Comparison of ENCODE assay signal across 8 cellular contexts in the genomic region with DNA sequence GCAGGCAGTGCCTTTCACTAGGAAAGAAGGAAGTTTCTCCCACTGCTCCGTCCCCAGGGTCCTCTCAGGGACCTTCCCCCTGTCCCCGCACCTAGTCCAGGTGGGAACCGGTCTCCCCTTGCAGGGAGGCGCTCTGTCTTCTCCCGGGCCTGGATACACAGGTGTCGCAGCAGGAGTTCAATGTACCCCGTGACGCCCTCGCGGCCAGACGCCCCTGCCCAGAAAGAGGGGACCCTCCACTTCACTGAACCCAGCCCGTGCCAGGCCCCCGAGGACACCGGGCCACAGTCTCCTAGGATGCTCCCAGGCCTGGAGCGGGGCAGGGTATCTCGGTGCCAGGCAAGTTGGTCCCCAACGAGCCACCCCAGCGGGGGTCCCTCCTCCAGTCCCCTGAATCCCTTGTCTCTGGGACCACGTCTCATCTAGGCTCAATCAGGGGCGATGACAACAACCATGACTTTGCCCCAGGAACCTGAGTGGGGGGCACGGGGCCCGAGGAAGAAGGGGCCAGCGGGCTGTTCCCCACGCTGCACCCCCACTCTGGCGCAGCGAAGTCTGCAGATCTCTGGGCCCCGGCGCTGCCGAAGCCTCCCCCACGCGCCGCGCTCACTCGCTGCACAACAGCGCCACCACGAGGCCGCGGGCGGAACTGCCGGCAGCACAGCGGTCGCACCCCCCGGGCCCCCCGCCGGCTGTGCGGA.
DNase-seq lines count a peak whose midpoint lies in the region; ATAC-seq and TF ChIP-seq lines count a peak whose summit lies in the region.

No MANE protein-coding gene starts in this region.

- H3K4me3 Mint-ChIP-seq in activated naive CD4-positive, alpha-beta T cell treated with anti-CD3 and anti-CD28 coated beads, Interleukin-2, amount 10 ng/mL, durations not matched to agents 7 days and 5 days, result no peak overlapping the region

- H3K36me3 ChIP-seq in RWPE2 (ENCODE audit: low read depth) (no peaks in the 10 kb centered on the region), left ventricle myocardium inferior (no peaks in the 10 kb centered on the region)

- CTCF ChIA-PET in activated naive CD4-positive, alpha-beta T cell treated with anti-CD3 and anti-CD28 coated beads, Interleukin-2, amount 10 ng/mL, durations not matched to agents 7 days and 5 days (lab: Charles Lee), result interaction anchor here (0.9 to 3.1 kb wide), 12 partner anchors 9 to 536 kb away, joined by 3 to 17 read pairs (median 4); no protein-coding TSS in a partner anchor

- no peaks in the 10 kb centered on the region for H3K4me1 ChIP-seq in RWPE2 (ENCODE audit: insufficient read depth, poor library complexity, severe bottlenecking)
- H3K4me1 ChIP-seq in left ventricle myocardium inferior, result peaks cover 19% of the 10 kb centered on the region

- peak; percentile 35 for DNase-seq in ACHN
- peak; percentile 78 for DNase-seq in GM20000 (ENCODE audit: low spot score)
- DNase-seq in RWPE2 (ENCODE audit: low spot score), result peak; percentile 76
- peak; percentile 78 for DNase-seq in activated naive CD4-positive, alpha-beta T cell treated with anti-CD3 and anti-CD28 coated beads, Interleukin-2, amount 10 ng/mL, durations not matched to agents 7 days and 5 days
- DNase-seq in left ventricle myocardium inferior, result peak; percentile 36
- DNase-seq in retina, result peak; percentile 93
- no peak for DNase-seq in NCI-H524 treated with DMSO at 0.1 percent for 48 hours (lab: John Stamatoyannopoulos, UW)

- TF ChIP-seq CTCF in GM20000 (IDR thresholded peaks at IDR 0.05; ENCODE audit: extremely low read depth, missing control alignments) (peak; percentile 96), RWPE2 (IDR thresholded peaks at IDR 0.05; ENCODE audit: poor library complexity, severe bottlenecking) (peak; percentile 99), left ventricle myocardium inferior (IDR thresholded peaks at IDR 0.05; ENCODE audit: borderline replicate concordance) (peak; percentile 93)

- H3K36me3 Mint-ChIP-seq in activated naive CD4-positive, alpha-beta T cell treated with anti-CD3 and anti-CD28 coated beads, Interleukin-2, amount 10 ng/mL, durations not matched to agents 7 days and 5 days, result no peaks in the 10 kb centered on the region

- H3K9me3 Mint-ChIP-seq in activated naive CD4-positive, alpha-beta T cell treated with anti-CD3 and anti-CD28 coated beads, Interleukin-2, amount 10 ng/mL, durations not matched to agents 7 days and 5 days, result no peaks in the 10 kb centered on the region

- intact Hi-C loops in left ventricle myocardium inferior (cut with micrococcal nuclease), result no loop called here

- H3K27ac ChIP-seq in RWPE2 (ENCODE audit: poor library complexity, severe bottlenecking), result no peak overlapping the region
- no peak overlapping the region for H3K27ac ChIP-seq in left ventricle myocardium inferior (replicated peaks)

- no peak overlapping the region for H3K27ac Mint-ChIP-seq in activated naive CD4-positive, alpha-beta T cell treated with anti-CD3 and anti-CD28 coated beads, Interleukin-2, amount 10 ng/mL, durations not matched to agents 7 days and 5 days

- in situ Hi-C loops in ACHN (cut with HindIII; ENCODE audit: low pct_ligation_motif_present, low pct_unique_long_range_greater_than_20kb, low sequenced_read_pairs), result no loop called here

- no peak overlapping the region for H3K4me3 ChIP-seq in RWPE2 (ENCODE audit: severe bottlenecking)
- H3K4me3 ChIP-seq in left ventricle myocardium inferior, result peak overlapping the region; percentile 40

- peaks cover 5% of the 10 kb centered on the region for H3K4me1 Mint-ChIP-seq in activated naive CD4-positive, alpha-beta T cell treated with anti-CD3 and anti-CD28 coated beads, Interleukin-2, amount 10 ng/mL, durations not matched to agents 7 days and 5 days

- H3K27me3 Mint-ChIP-seq in activated naive CD4-positive, alpha-beta T cell treated with anti-CD3 and anti-CD28 coated beads, Interleukin-2, amount 10 ng/mL, durations not matched to agents 7 days and 5 days, result peaks cover 35% of the 10 kb centered on the region

- H3K27me3 ChIP-seq in RWPE2 (ENCODE audit: insufficient read depth, poor library complexity, severe bottlenecking) (peaks cover 97% of the 10 kb centered on the region), left ventricle myocardium inferior (ENCODE audit: low read depth) (peaks cover 98% of the 10 kb centered on the region)

- H3K9me3 ChIP-seq in RWPE2 (ENCODE audit: severe bottlenecking) (no peaks in the 10 kb centered on the region), left ventricle myocardium inferior (replicated peaks) (no peaks in the 10 kb centered on the region)

- peak; percentile 30 for ATAC-seq in RWPE2 (ENCODE audit: low read depth)
- ATAC-seq in HG03521 (IDR thresholded peaks at IDR 0.05; ENCODE audit: unreplicated experiment), result no peak
